22 cellular contexts compared by ENCODE assay signal in genomic region chr6:153424719-153425400, GRCh38.
DNase-seq lines count a peak whose midpoint lies in the region; ATAC-seq, FAIRE-seq and TF ChIP-seq lines count a peak whose summit lies in the region.
"Had no signal": no experiment of that assay in that cellular context is flagged by ENCODE, and none has a peak within 500 bp of the region (broad histone marks: within the 10 kb centered on the region; RNA-seq: fewer than 3 reads in every experiment).

No MANE protein-coding gene starts in this region.

- H3K9ac ChIP-seq in SK-N-MC (ENCODE audit: insufficient read length): no peak overlapping the region
- no peak overlapping the region for H3K9ac ChIP-seq in mesenchymal stem cell (ENCODE audit: low read length)
- no peak overlapping the region for H3K9ac ChIP-seq in colonic mucosa (ENCODE audit: low read depth in 2 of 2, low read length in 2 of 2)

- H3K4me1 ChIP-seq in mesenchymal stem cell (ENCODE audit: control insufficient read depth, insufficient read depth, low read depth, low read length) (no peaks in the 10 kb centered on the region), colonic mucosa (no peaks in the 10 kb centered on the region)
- H3K4me1 ChIP-seq: A549 had no signal

- H2AFZ ChIP-seq in mesenchymal stem cell (ENCODE audit: low read depth, low read length): no peak overlapping the region

- H3K9me3 ChIP-seq in SK-N-MC (ENCODE audit: low read depth, low read length): no peaks in the 10 kb centered on the region
- H3K9me3 ChIP-seq in mesenchymal stem cell (ENCODE audit: control insufficient read depth, low read length): no peaks in the 10 kb centered on the region
- H3K9me3 ChIP-seq in colonic mucosa: no peaks in the 10 kb centered on the region
- H3K9me3 ChIP-seq: A549 had no signal

- H3K27ac Mint-ChIP-seq in naive thymus-derived CD8-positive, alpha-beta T cell: no peak overlapping the region
- no peak overlapping the region for H3K27ac Mint-ChIP-seq in stimulated activated memory B cell treated with anti-CD40 and anti-IgM and Interleukin-4, amounts not matched to agents 10 μg/mL and 1 μg/mL and 100 μg/mL, for 72 hours

- H2AK5ac ChIP-seq in mesenchymal stem cell (ENCODE audit: low read length, severe bottlenecking): no peak overlapping the region

- 63% methylated on average over 4 of the region's 5 CpGs for WGBS in mesenchymal stem cell

- no peak overlapping the region for H3K23ac ChIP-seq in mesenchymal stem cell (ENCODE audit: low read length in 2 of 2)

- H3K4me1 Mint-ChIP-seq in naive thymus-derived CD8-positive, alpha-beta T cell: no peaks in the 10 kb centered on the region
- H3K4me1 Mint-ChIP-seq in stimulated activated memory B cell treated with anti-CD40 and anti-IgM and Interleukin-4, amounts not matched to agents 10 μg/mL and 1 μg/mL and 100 μg/mL, for 72 hours: no peaks in the 10 kb centered on the region

- H3K4ac ChIP-seq in mesenchymal stem cell (ENCODE audit: low read depth in 1 of 2, low read length in 2 of 2): no peak overlapping the region

- TF ChIP-seq CTCF in GM20000 (IDR thresholded peaks at IDR 0.05; ENCODE audit: extremely low read depth, missing control alignments) (no peak), colonic mucosa (IDR thresholded peaks at IDR 0.05) (no peak)

- no peak overlapping the region for H2BK15ac ChIP-seq in mesenchymal stem cell (ENCODE audit: low read depth, poor library complexity, severe bottlenecking)

- H2BK120ac ChIP-seq in mesenchymal stem cell (ENCODE audit: low read depth, low read length): no peak overlapping the region

- H3K9me3 Mint-ChIP-seq in naive thymus-derived CD8-positive, alpha-beta T cell: peaks cover 0 to 11% (median 0%) of the 10 kb centered on the region in 9 donors
- H3K9me3 Mint-ChIP-seq in stimulated activated memory B cell treated with anti-CD40 and anti-IgM and Interleukin-4, amounts not matched to agents 10 μg/mL and 1 μg/mL and 100 μg/mL, for 72 hours: no peaks in the 10 kb centered on the region

- H3K36me3 Mint-ChIP-seq in naive thymus-derived CD8-positive, alpha-beta T cell: peaks cover 0 to 4% (median 0%) of the 10 kb centered on the region in 3 donors
- no peaks in the 10 kb centered on the region for H3K36me3 Mint-ChIP-seq in stimulated activated memory B cell treated with anti-CD40 and anti-IgM and Interleukin-4, amounts not matched to agents 10 μg/mL and 1 μg/mL and 100 μg/mL, for 72 hours

- no peak overlapping the region for H3K4me2 ChIP-seq in mesenchymal stem cell (ENCODE audit: low read length, poor library complexity, severe bottlenecking)
- H3K4me2 ChIP-seq: A549 had no signal

- FAIRE-seq in GM19239 (lab: Jason Lieb, UNC) (peak; percentile 70), endometrium (lab: Jason Lieb, UNC) (peak; percentile 65)
- FAIRE-seq: A549, GM12891, GM18507, H1 had no signal

- H2BK5ac ChIP-seq in mesenchymal stem cell (ENCODE audit: low read depth, low read length, poor library complexity, severe bottlenecking): no peak overlapping the region

- DNase-seq in GM19239 (ENCODE audit: insufficient read length, low spot score) (no peak), SK-N-MC (ENCODE audit: low read depth, low spot score) (peak; percentile 8), mesenchymal stem cell (no peak), GM20000 (ENCODE audit: low spot score) (no peak), colonic mucosa (no peak)
- no peak for DNase-seq in naive thymus-derived CD8-positive, alpha-beta T cell
- DNase-seq: C1 segment of cervical spinal cord, DND-41, GF-D8, KBM-7, NCI-H1436, NCI-H2029, NCI-H2171, NCI-H446, Right ventricle myocardium superior had no signal

- ATAC-seq in naive thymus-derived CD8-positive, alpha-beta T cell: no peak
- no peak for ATAC-seq in stimulated activated memory B cell treated with anti-CD40 and anti-IgM and Interleukin-4, amounts not matched to agents 10 μg/mL and 1 μg/mL and 100 μg/mL, for 72 hours
- ATAC-seq: A549, Panc1 had no signal

- H3K4me3 Mint-ChIP-seq in naive thymus-derived CD8-positive, alpha-beta T cell: no peak overlapping the region
- H3K4me3 Mint-ChIP-seq in stimulated activated memory B cell treated with anti-CD40 and anti-IgM and Interleukin-4, amounts not matched to agents 10 μg/mL and 1 μg/mL and 100 μg/mL, for 72 hours: no peak overlapping the region

- no peak overlapping the region for H3K18ac ChIP-seq in mesenchymal stem cell (ENCODE audit: low read depth in 1 of 2, low read length in 2 of 2)

- no peak overlapping the region for H4K91ac ChIP-seq in mesenchymal stem cell (ENCODE audit: low read length)

- H2BK12ac ChIP-seq in mesenchymal stem cell (ENCODE audit: low read length in 2 of 2): no peak overlapping the region

- H3K36me3 ChIP-seq in SK-N-MC (ENCODE audit: insufficient read depth, low read length) (no peaks in the 10 kb centered on the region), mesenchymal stem cell (ENCODE audit: control insufficient read depth in 1 of 2, insufficient read depth in 2 of 2, low read depth in 1 of 2, low read length in 2 of 2) (no peaks in the 10 kb centered on the region), colonic mucosa (no peaks in the 10 kb centered on the region)

- POLR2A ChIA-PET in naive thymus-derived CD8-positive, alpha-beta T cell (lab: Charles Lee): no interaction called here

- H3K14ac ChIP-seq in mesenchymal stem cell (ENCODE audit: low read length in 2 of 2): no peak overlapping the region

- H3K27ac ChIP-seq in SK-N-MC: no peak overlapping the region; the same call in 1 of the 2 replicates
- peak overlapping the region; percentile 60 for H3K27ac ChIP-seq in mesenchymal stem cell (ENCODE audit: low read length, poor library complexity, severe bottlenecking)
- H3K27ac ChIP-seq in colonic mucosa: no peak overlapping the region
- H3K27ac ChIP-seq: A549 had no signal

- intact Hi-C loops in colonic mucosa (cut with DNase I): no loop called here

- no peak overlapping the region for H4K8ac ChIP-seq in mesenchymal stem cell (ENCODE audit: low read length)

- no peaks in the 10 kb centered on the region for H3K27me3 ChIP-seq in mesenchymal stem cell (ENCODE audit: control insufficient read depth in 1 of 2, insufficient read depth in 1 of 2, low read length in 2 of 2)
- H3K27me3 ChIP-seq in colonic mucosa: no peaks in the 10 kb centered on the region

- H3K79me1 ChIP-seq in mesenchymal stem cell (replicated peaks; ENCODE audit: low read length, poor library complexity, severe bottlenecking): no peaks in the 10 kb centered on the region

- H3K27me3 Mint-ChIP-seq in naive thymus-derived CD8-positive, alpha-beta T cell: peaks cover 0 to 3% (median 2%) of the 10 kb centered on the region in 5 donors
- H3K27me3 Mint-ChIP-seq in stimulated activated memory B cell treated with anti-CD40 and anti-IgM and Interleukin-4, amounts not matched to agents 10 μg/mL and 1 μg/mL and 100 μg/mL, for 72 hours: no peaks in the 10 kb centered on the region

- no peak overlapping the region for H3K4me3 ChIP-seq in SK-N-MC
- H3K4me3 ChIP-seq in mesenchymal stem cell (ENCODE audit: insufficient read depth in 1 of 2, low read depth in 1 of 2, low read length in 2 of 2): no peak overlapping the region
- H3K4me3 ChIP-seq in colonic mucosa: no peak overlapping the region
- H3K4me3 ChIP-seq: A549 had no signal
